Comparison of ENCODE assay signal across 9 cellular contexts in the genomic region with DNA sequence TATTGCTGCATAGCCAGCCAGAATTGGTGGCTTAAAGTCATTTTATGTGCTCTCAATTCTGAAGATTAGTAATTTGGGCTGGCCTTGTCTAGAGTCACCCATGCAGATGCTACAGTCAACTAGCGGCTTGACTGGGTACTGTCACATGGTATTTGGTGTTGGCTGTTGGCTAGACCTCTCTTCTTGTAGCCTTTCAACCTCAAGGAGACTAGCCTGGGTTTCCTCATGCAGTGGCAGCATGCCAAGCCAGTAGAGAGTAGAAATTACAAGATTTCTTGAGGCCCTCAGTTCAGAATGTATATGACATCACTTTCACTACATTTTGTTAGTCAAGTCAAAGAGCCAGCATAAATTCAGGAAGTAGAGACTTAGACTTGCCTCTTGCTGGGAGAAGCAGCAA. TPM values are rescaled to one million over a fixed set of nuclear protein-coding genes. Genes with fewer than 3 reads are reported as not detected.
DNase-seq lines count a peak whose midpoint lies in the region; ATAC-seq, FAIRE-seq and TF ChIP-seq lines count a peak whose summit lies in the region.
"Had no signal": no experiment of that assay in that cellular context is flagged by ENCODE, and none has a peak within 500 bp of the region (broad histone marks: within the 10 kb centered on the region; RNA-seq: fewer than 3 reads in every experiment).

No MANE protein-coding gene starts in this region.

- H3K4me3 ChIP-seq in A673 (ENCODE audit: low read depth, low read length, poor library complexity, severe bottlenecking), result no peak overlapping the region

- peaks cover 6% of the 10 kb centered on the region for H3K27me3 ChIP-seq in A673 (replicated peaks; ENCODE audit: insufficient read depth, low read depth, low read length, poor library complexity)

- no peak for FAIRE-seq in GM12891 (lab: Jason Lieb, UNC)

- H3K27ac ChIP-seq in A673 (ENCODE audit: low read depth, low read length, poor library complexity, severe bottlenecking), result no peak overlapping the region

- H3K4me1 Mint-ChIP-seq in activated naive CD8-positive, alpha-beta T cell (ENCODE audit: low read depth), result peaks cover 31% of the 10 kb centered on the region

- BruUV-seq in A673 (replicated peaks; lab: Mats Ljungman, UMichigan), result no TSS peak

- peaks cover 9% of the 10 kb centered on the region for H3K4me1 ChIP-seq in A673 (ENCODE audit: insufficient read depth, low read length, poor library complexity, severe bottlenecking)

- POLR2A ChIA-PET in A673 (lab: Charles Lee; ENCODE audit: low non-redundant PET), result no interaction called here

- H3K27me3 Mint-ChIP-seq in activated naive CD8-positive, alpha-beta T cell, result no peaks in the 10 kb centered on the region

- no peak overlapping the region for H3K4me3 Mint-ChIP-seq in activated naive CD8-positive, alpha-beta T cell

- intact Hi-C loops in A673 (cut with micrococcal nuclease; ENCODE audit: unreplicated experiment), result no loop called here

- peaks cover 1% of the 10 kb centered on the region for H3K36me3 Mint-ChIP-seq in activated naive CD8-positive, alpha-beta T cell

- peaks cover 6% of the 10 kb centered on the region for H3K9me3 Mint-ChIP-seq in activated naive CD8-positive, alpha-beta T cell (ENCODE audit: low read depth)

- CTCF ChIA-PET in A673 (lab: Charles Lee), result no interaction called here

- peak; percentile 63 for ATAC-seq in GM18502 (IDR thresholded peaks at IDR 0.05; ENCODE audit: poor library complexity, unreplicated experiment)
- ATAC-seq in HG03565 (IDR thresholded peaks at IDR 0.05; ENCODE audit: unreplicated experiment), result peak; percentile 49
- no peak for ATAC-seq in GM21723 (IDR thresholded peaks at IDR 0.05; ENCODE audit: unreplicated experiment)

- no peaks in the 10 kb centered on the region for H3K36me3 ChIP-seq in A673 (ENCODE audit: insufficient read depth, low read length, poor library complexity, severe bottlenecking)

- no peak for TF ChIP-seq CTCF in A673 (conservative IDR thresholded peaks at IDR 0.05; ENCODE audit: low read depth, low read length)

- H3K27ac Mint-ChIP-seq in activated naive CD8-positive, alpha-beta T cell, result peak overlapping the region; percentile 67

- H3K9me3 ChIP-seq in A673 (ENCODE audit: low read depth, low read length, poor library complexity, severe bottlenecking), result no peaks in the 10 kb centered on the region

- DNase-seq in A673 (ENCODE audit: low spot score) (peak; percentile 33), GM12891 (ENCODE audit: insufficient read length, low spot score) (no peak), cerebellar cortex (ENCODE audit: low spot score) (no peak)
- DNase-seq in activated CD4-positive, CD25-positive, alpha-beta regulatory T cell (lab: John Stamatoyannopoulos, UW), result no peak
- DNase-seq: NCI-H1105 treated with DMSO at 0.1 percent for 48 hours had no signal

- TF ChIP-seq POLR2A in GM12891 (IDR thresholded peaks at IDR 0.05; ENCODE audit: low read depth, low read length), result no peak

TF ChIP-seq in GM12891, 5 proteins besides CTCF, POLR2A, EP300 and RAD21:
- TF ChIP-seq POU2F2 (IDR thresholded peaks at IDR 0.05; ENCODE audit: low read depth, low read length), result no peak
- TF ChIP-seq POLR2AphosphoS5 (IDR thresholded peaks at IDR 0.05; ENCODE audit: low read depth, low read length), result no peak
- TF ChIP-seq PAX5 (IDR thresholded peaks at IDR 0.05; ENCODE audit: insufficient read depth, low read length, severe bottlenecking), result no peak
- no peak for TF ChIP-seq SPI1 (IDR thresholded peaks at IDR 0.05; ENCODE audit: low read depth, low read length)
- TF ChIP-seq TAF1 (IDR thresholded peaks at IDR 0.05; ENCODE audit: low read depth, low read length), result no peak

RNA-seq across cellular contexts. Expression of gene ZNF800, which starts 3.7 kb away (rescaled TPM):
- 23.0 and 25.7 TPM in 2 replicates for total RNA-seq in A673 (2021)
- polyA plus RNA-seq in GM12891 (2012; ENCODE audit: low read depth, missing spikeins), result 10.5 TPM
